28 cellular contexts compared by ENCODE assay signal in the genomic region with DNA sequence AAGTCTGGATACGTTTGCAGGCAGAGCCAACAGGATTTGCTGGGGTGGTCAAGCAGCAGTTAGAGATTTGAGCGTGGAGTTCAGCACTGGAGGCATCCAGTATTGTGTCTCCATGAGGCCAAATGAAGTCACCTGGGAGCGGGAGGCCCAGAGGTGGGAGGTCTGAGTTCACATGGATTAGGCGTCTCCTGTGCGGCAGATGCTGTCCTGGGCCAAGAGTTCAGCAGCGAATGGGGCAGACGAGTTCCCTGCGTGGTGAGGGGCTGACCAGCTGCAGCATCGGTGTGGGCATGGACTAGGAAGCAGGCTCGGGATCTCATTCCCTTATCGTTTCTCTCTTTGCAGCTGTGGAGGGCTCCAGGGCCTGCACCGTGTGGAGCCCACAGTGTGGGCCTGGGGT.
"Had no signal": no experiment of that assay in that cellular context is flagged by ENCODE, and none has a peak within 500 bp of the region (broad histone marks: within the 10 kb centered on the region; RNA-seq: fewer than 3 reads in every experiment).

No MANE protein-coding gene starts in this region.

- H3K4me1 ChIP-seq: ascending aorta, left ventricle myocardium inferior, uterus had no signal

- H2AFZ ChIP-seq: hepatocyte had no signal

- H3K4me3 ChIP-seq: ascending aorta, hepatocyte, left ventricle myocardium inferior, smooth muscle cell, testis, uterus had no signal

- H3K9me3 ChIP-seq: ascending aorta, left ventricle myocardium inferior, testis, uterus had no signal

- ATAC-seq: activated naive CD4-positive, alpha-beta T cell treated with anti-CD3 and anti-CD28 coated beads, Interleukin-2, amount 50 U/mL, for 72 hours; activated T-helper 17 cell treated with anti-CD3 and anti-CD28 coated beads, Interleukin-2, amount 50 U/mL, for 72 hours; esophagus mucosa; natural killer cell treated with Interleukin-12 subunit alpha and Interleukin-12 subunit beta and Interleukin-15 and Interleukin-18, amount 100 ng/mL, for 72 hours; sciatic nerve; stimulated activated naive B cell treated with anti-CD40 and anti-IgM and Interleukin-4, amounts not matched to agents 10 μg/mL and 1 μg/mL and 100 μg/mL, for 72 hours had no signal

- H3K79me2 ChIP-seq: hepatocyte had no signal

- DNase-seq: activated CD8-positive, alpha-beta memory T cell treated with anti-CD3 and anti-CD28 coated beads for 24 hours; activated CD8-positive, alpha-beta memory T cell treated with anti-CD3 and anti-CD28 coated beads, Interleukin-2, amount 50 U/mL, for 4 hours; activated T-cell treated with anti-CD3 and anti-CD28 coated beads, Interleukin-2, amount 50 U/mL, for 24 hours; brain microvascular endothelial cell; caudate nucleus; dermis blood vessel endothelial cell; effector memory CD4-positive, alpha-beta T cell; glutamatergic neuron; kidney glomerular epithelial cell; left ventricle myocardium inferior; nucleus accumbens; stimulated activated CD4-positive, alpha-beta T cell treated with anti-CD3 and anti-CD28 coated beads, Interleukin-15, amount 100 ng/mL, for 24 hours; stimulated activated CD8-positive, alpha-beta memory T cell treated with anti-CD3 and anti-CD28 coated beads, Interleukin-4, amount 100 ng/mL, for 48 hours; stimulated activated naive B cell treated with anti-CD40 and anti-IgM and Interleukin-4, amounts not matched to agents 10 μg/mL and 1 μg/mL and 100 μg/mL, for 72 hours; testis; trophoblast cell; uterus had no signal

- H3K27me3 Mint-ChIP-seq: activated T-cell treated with anti-CD3 and anti-CD28 coated beads, Interleukin-2, amount 50 U/mL, for 24 hours; activated T-helper 17 cell treated with anti-CD3 and anti-CD28 coated beads, Interleukin-2, amount 50 U/mL, for 72 hours; natural killer cell treated with Interleukin-12 subunit alpha and Interleukin-12 subunit beta and Interleukin-15 and Interleukin-18, amount 100 ng/mL, for 72 hours; stimulated activated naive B cell treated with anti-CD40 and anti-IgM and Interleukin-4, amounts not matched to agents 10 μg/mL and 1 μg/mL and 100 μg/mL, for 72 hours had no signal

- H3K4me2 ChIP-seq: hepatocyte, smooth muscle cell had no signal

- H3K9me3 Mint-ChIP-seq: activated naive CD4-positive, alpha-beta T cell treated with anti-CD3 and anti-CD28 coated beads, Interleukin-2, amount 50 U/mL, for 72 hours; activated T-cell treated with anti-CD3 and anti-CD28 coated beads, Interleukin-2, amount 50 U/mL, for 24 hours; activated T-helper 17 cell treated with anti-CD3 and anti-CD28 coated beads, Interleukin-2, amount 50 U/mL, for 72 hours; natural killer cell treated with Interleukin-12 subunit alpha and Interleukin-12 subunit beta and Interleukin-15 and Interleukin-18, amount 100 ng/mL, for 72 hours; stimulated activated naive B cell treated with anti-CD40 and anti-IgM and Interleukin-4, amounts not matched to agents 10 μg/mL and 1 μg/mL and 100 μg/mL, for 72 hours had no signal

- H3K27me3 ChIP-seq: ascending aorta, brain microvascular endothelial cell, hepatocyte, testis, uterus had no signal

- H3K4me1 Mint-ChIP-seq: activated T-helper 17 cell treated with anti-CD3 and anti-CD28 coated beads, Interleukin-2, amount 50 U/mL, for 72 hours had no signal

- FAIRE-seq: endothelial cell of umbilical vein, frontal cortex, TTC549 had no signal

- H3K27ac ChIP-seq: ascending aorta, brain microvascular endothelial cell, hepatocyte, left ventricle myocardium inferior, testis, uterus had no signal

- H3K27ac Mint-ChIP-seq: activated naive CD4-positive, alpha-beta T cell treated with anti-CD3 and anti-CD28 coated beads, Interleukin-2, amount 50 U/mL, for 72 hours; activated T-cell treated with anti-CD3 and anti-CD28 coated beads, Interleukin-2, amount 50 U/mL, for 24 hours; activated T-helper 17 cell treated with anti-CD3 and anti-CD28 coated beads, Interleukin-2, amount 50 U/mL, for 72 hours; natural killer cell treated with Interleukin-12 subunit alpha and Interleukin-12 subunit beta and Interleukin-15 and Interleukin-18, amount 100 ng/mL, for 72 hours; stimulated activated naive B cell treated with anti-CD40 and anti-IgM and Interleukin-4, amounts not matched to agents 10 μg/mL and 1 μg/mL and 100 μg/mL, for 72 hours had no signal

- H3K36me3 ChIP-seq: ascending aorta, brain microvascular endothelial cell, left ventricle myocardium inferior, uterus had no signal

- H3K36me3 Mint-ChIP-seq: activated naive CD4-positive, alpha-beta T cell treated with anti-CD3 and anti-CD28 coated beads, Interleukin-2, amount 50 U/mL, for 72 hours; natural killer cell treated with Interleukin-12 subunit alpha and Interleukin-12 subunit beta and Interleukin-15 and Interleukin-18, amount 100 ng/mL, for 72 hours had no signal

- H3K4me3 Mint-ChIP-seq: activated T-cell treated with anti-CD3 and anti-CD28 coated beads, Interleukin-2, amount 50 U/mL, for 24 hours; activated T-helper 17 cell treated with anti-CD3 and anti-CD28 coated beads, Interleukin-2, amount 50 U/mL, for 72 hours; natural killer cell treated with Interleukin-12 subunit alpha and Interleukin-12 subunit beta and Interleukin-15 and Interleukin-18, amount 100 ng/mL, for 72 hours; stimulated activated naive B cell treated with anti-CD40 and anti-IgM and Interleukin-4, amounts not matched to agents 10 μg/mL and 1 μg/mL and 100 μg/mL, for 72 hours had no signal
